ENCODE assay signal across 3 cellular contexts in genomic region chr11:12868315-12869073, GRCh38.
TF ChIP-seq lines count a peak whose summit lies in the region.

No MANE protein-coding gene starts in this region.

TF ChIP-seq in IMR-90, 13 proteins besides CTCF, POLR2A, EP300 and RAD21:
- no peak for TF ChIP-seq CEBPB (IDR thresholded peaks at IDR 0.05; ENCODE audit: low read depth, low read length)
- TF ChIP-seq FOS (IDR thresholded peaks at IDR 0.05; ENCODE audit: low read depth, low read length) = peak; percentile 55; the same call in 1 of the 2 replicates
- TF ChIP-seq RFX5 (IDR thresholded peaks at IDR 0.05; ENCODE audit: low read depth, low read length) = no peak
- peak; percentile 26; the same call in 1 of the 2 replicates for TF ChIP-seq SMC3 (IDR thresholded peaks at IDR 0.05; ENCODE audit: low read depth, low read length)
- TF ChIP-seq BHLHE40 (IDR thresholded peaks at IDR 0.05; ENCODE audit: low read depth, low read length) = no peak
- no peak for TF ChIP-seq MXI1 (IDR thresholded peaks at IDR 0.05; ENCODE audit: borderline replicate concordance, low read depth, low read length)
- no peak for TF ChIP-seq RCOR1 (IDR thresholded peaks at IDR 0.05; ENCODE audit: insufficient replicate concordance, low read length)
- no peak for TF ChIP-seq ELK1 (IDR thresholded peaks at IDR 0.05; ENCODE audit: borderline replicate concordance, low read depth, low read length)
- no peak for TF ChIP-seq MAFK (IDR thresholded peaks at IDR 0.05; ENCODE audit: low read depth, low read length)
- no peak for TF ChIP-seq MAZ (IDR thresholded peaks at IDR 0.05; ENCODE audit: borderline replicate concordance, low read depth, low read length)
- TF ChIP-seq USF2 (IDR thresholded peaks at IDR 0.05; ENCODE audit: low read depth, low read length) = no peak
- TF ChIP-seq CHD1 (IDR thresholded peaks at IDR 0.05; ENCODE audit: low read depth, low read length) = no peak
- TF ChIP-seq NFE2L2 (IDR thresholded peaks at IDR 0.05; ENCODE audit: low read depth, low read length) = no peak
TF ChIP-seq in IMR-90: peak in this region for 2.

TF ChIP-seq in K562, 482 proteins besides CTCF, POLR2A, EP300 and RAD21 (continues in another document):
- TF ChIP-seq ZNF274 (IDR thresholded peaks at IDR 0.05; ENCODE audit: borderline replicate concordance, low read depth, low read length) (no peak), THAP7 (CRISPR knock-in tag; IDR thresholded peaks at IDR 0.05) (no peak), FOSL1 (tag; conservative IDR thresholded peaks at IDR 0.05) (peak; percentile 78), MEIS2 (IDR thresholded peaks at IDR 0.05; ENCODE audit: partially characterized antibody) (peak; percentile 45), ZFPM2 (CRISPR knock-in tag; IDR thresholded peaks at IDR 0.05) (no peak), MITF (IDR thresholded peaks at IDR 0.05) (no peak), SAFB2 (IDR thresholded peaks at IDR 0.05; ENCODE audit: borderline replicate concordance, low read depth, low read length, severe bottlenecking) (no peak), JUN (IDR thresholded peaks at IDR 0.05; ENCODE audit: borderline replicate concordance, low read depth, low read length) (0 out of 2 replicates have a peak, but pooled peaks have one; percentile 10), JUN (CRISPR knock-in tag; IDR thresholded peaks at IDR 0.05; ENCODE audit: borderline replicate concordance) (no peak), ZNF41 (CRISPR knock-in tag; conservative IDR thresholded peaks at IDR 0.05) (no peak), TOE1 (IDR thresholded peaks at IDR 0.05; ENCODE audit: borderline replicate concordance) (no peak), TOE1 (CRISPR knock-in tag; IDR thresholded peaks at IDR 0.05; ENCODE audit: borderline replicate concordance, low read depth) (no peak), HNRNPH1 (optimal IDR thresholded peaks at IDR 0.05; ENCODE audit: low read depth, low read length) (no peak), ZEB2 (IDR thresholded peaks at IDR 0.05) (no peak), ATF2 (CRISPR knock-in tag; IDR thresholded peaks at IDR 0.05) (no peak), SUPT5H (IDR thresholded peaks at IDR 0.05) (no peak), ZNF696 (CRISPR knock-in tag; conservative IDR thresholded peaks at IDR 0.05) (no peak), NFE2 (IDR thresholded peaks at IDR 0.05; ENCODE audit: low read depth) (peak; percentile 22; the same call in 1 of the 2 replicates), SP2 (IDR thresholded peaks at IDR 0.05; ENCODE audit: extremely low read depth, low read depth, low read length, poor library complexity, severe bottlenecking) (no peak), JUNB (CRISPR knock-in tag; conservative IDR thresholded peaks at IDR 0.05) (0 out of 2 replicates have a peak, but pooled peaks have one; percentile 31), ATF3 (IDR thresholded peaks at IDR 0.05) (peak; percentile 87), ATF3 (CRISPR knock-in tag; conservative IDR thresholded peaks at IDR 0.05) (no peak), PHB2 (IDR thresholded peaks at IDR 0.05; ENCODE audit: low read depth) (no peak), CREBBP (IDR thresholded peaks at IDR 0.05; ENCODE audit: low read depth, low read length) (no peak), U2AF2 (optimal IDR thresholded peaks at IDR 0.05; ENCODE audit: low read depth, low read length) (no peak), MLX (CRISPR knock-in tag; conservative IDR thresholded peaks at IDR 0.05) (no peak), NR3C1 (CRISPR knock-in tag; IDR thresholded peaks at IDR 0.05) (no peak), LCOR (CRISPR knock-in tag; IDR thresholded peaks at IDR 0.05) (no peak), SP1 (CRISPR knock-in tag; IDR thresholded peaks at IDR 0.05) (no peak), SETDB1 (IDR thresholded peaks at IDR 0.05; ENCODE audit: low read length) (no peak), JUND (IDR thresholded peaks at IDR 0.05; ENCODE audit: borderline replicate concordance, low read depth, low read length) (peak; percentile 77; the same call in 1 of the 2 replicates), JUND (tag; IDR thresholded peaks at IDR 0.05; ENCODE audit: borderline replicate concordance, low read depth, low read length) (peak; percentile 69; the same call in 2 of the 3 replicates)

TF ChIP-seq in HepG2, 621 proteins besides CTCF, POLR2A, EP300 and RAD21:
- no peak for TF ChIP-seq HHEX (CRISPR knock-in tag; IDR thresholded peaks at IDR 0.05)
- no peak for TF ChIP-seq ONECUT2 (CRISPR knock-in tag; IDR thresholded peaks at IDR 0.05)
- TF ChIP-seq KLF9 (CRISPR knock-in tag; IDR thresholded peaks at IDR 0.05; ENCODE audit: low read depth) = no peak
- TF ChIP-seq ARHGAP35 (CRISPR knock-in tag; IDR thresholded peaks at IDR 0.05; ENCODE audit: borderline replicate concordance) = no peak
- TF ChIP-seq TBP (CRISPR knock-in tag; IDR thresholded peaks at IDR 0.05) = no peak
- TF ChIP-seq NCOA5 (CRISPR knock-in tag; IDR thresholded peaks at IDR 0.05) = no peak
- no peak for TF ChIP-seq ZNF468 (CRISPR knock-in tag; IDR thresholded peaks at IDR 0.05)
- TF ChIP-seq POGK (CRISPR knock-in tag; conservative IDR thresholded peaks at IDR 0.05) = no peak
- no peak for TF ChIP-seq HDAC2 (CRISPR knock-in tag; IDR thresholded peaks at IDR 0.05)
- no peak for TF ChIP-seq HOXA3 (CRISPR knock-in tag; IDR thresholded peaks at IDR 0.05)
- no peak for TF ChIP-seq PHF20 (CRISPR knock-in tag; IDR thresholded peaks at IDR 0.05)
- TF ChIP-seq PATZ1 (CRISPR knock-in tag; IDR thresholded peaks at IDR 0.05) = no peak
- no peak for TF ChIP-seq ZNF878 (CRISPR knock-in tag; IDR thresholded peaks at IDR 0.05)
- no peak for TF ChIP-seq PCBP2 (optimal IDR thresholded peaks at IDR 0.05; ENCODE audit: low read depth, low read length, poor library complexity, severe bottlenecking)
- TF ChIP-seq THAP7 (CRISPR knock-in tag; IDR thresholded peaks at IDR 0.05) = no peak
- TF ChIP-seq TIGD3 (CRISPR knock-in tag; IDR thresholded peaks at IDR 0.05; ENCODE audit: borderline replicate concordance) = no peak
